ENCODE assay signal across 9 cellular contexts in genomic region chr2:165634855-165635254, GRCh38.
DNase-seq lines count a peak whose midpoint lies in the region; ATAC-seq and TF ChIP-seq lines count a peak whose summit lies in the region.
"Had no signal": no experiment of that assay in that cellular context is flagged by ENCODE, and none has a peak within 500 bp of the region (broad histone marks: within the 10 kb centered on the region; RNA-seq: fewer than 3 reads in every experiment).

No MANE protein-coding gene starts in this region.

- CTCF ChIA-PET in A673 (lab: Charles Lee): interaction anchor here (0.6 kb wide), 1 partner anchor 492 kb away, joined by 13 read pairs; no protein-coding TSS in a partner anchor

- peaks cover 87% of the 10 kb centered on the region for H3K4me1 ChIP-seq in A673 (ENCODE audit: insufficient read depth, low read length, poor library complexity, severe bottlenecking)
- no peaks in the 10 kb centered on the region for H3K4me1 ChIP-seq in left lung
- H3K4me1 ChIP-seq in MM.1S (ENCODE audit: low read length): 0 out of 2 replicates have a peak, but pooled peaks cover 3% of the 10 kb centered on the region

- H3K27ac Mint-ChIP-seq in chondrocyte (ENCODE audit: unreplicated experiment): peak overlapping the region; percentile 84
- H3K27ac Mint-ChIP-seq: B cell had no signal

- H3K4me3 ChIP-seq in A673 (ENCODE audit: low read depth, low read length, poor library complexity, severe bottlenecking) (peak overlapping the region; percentile 15), left lung (no peak overlapping the region), MM.1S (ENCODE audit: low read length) (no peak overlapping the region)

- H3K4me2 ChIP-seq in MM.1S (ENCODE audit: low read depth, low read length): no peak overlapping the region

- H3K36me3 Mint-ChIP-seq in chondrocyte (ENCODE audit: low read depth): no peaks in the 10 kb centered on the region

- no peaks in the 10 kb centered on the region for H3K9me2 ChIP-seq in MM.1S (replicated peaks; ENCODE audit: insufficient read depth, low read length)

- peak overlapping the region; percentile 75 for H3K27ac ChIP-seq in A673 (ENCODE audit: low read depth, low read length, poor library complexity, severe bottlenecking)
- H3K27ac ChIP-seq in left lung: no peak overlapping the region
- H3K27ac ChIP-seq in MM.1S (ENCODE audit: low read length): no peak overlapping the region

- H4K20me1 ChIP-seq in MM.1S (ENCODE audit: insufficient read depth, low read length): no peaks in the 10 kb centered on the region

- ATAC-seq in left lung (peak; percentile 47), HG03432 (IDR thresholded peaks at IDR 0.05; ENCODE audit: unreplicated experiment) (no peak)

- H3K4me3 Mint-ChIP-seq in chondrocyte (ENCODE audit: unreplicated experiment): peak overlapping the region; percentile 49
- H3K4me3 Mint-ChIP-seq: B cell had no signal

- BruUV-seq in A673 (replicated peaks; lab: Mats Ljungman, UMichigan): no TSS peak

- H3K27me3 Mint-ChIP-seq in chondrocyte (ENCODE audit: low read depth): peaks cover 2% of the 10 kb centered on the region

- TF ChIP-seq CTCF in A673 (conservative IDR thresholded peaks at IDR 0.05; ENCODE audit: low read depth, low read length) (no peak), chondrocyte (IDR thresholded peaks at IDR 0.05) (no peak), left lung (IDR thresholded peaks at IDR 0.05) (no peak), MM.1S (IDR thresholded peaks at IDR 0.05; ENCODE audit: low read length) (no peak)

- H3K9me3 ChIP-seq in A673 (ENCODE audit: low read depth, low read length, poor library complexity, severe bottlenecking) (no peaks in the 10 kb centered on the region), left lung (no peaks in the 10 kb centered on the region), MM.1S (replicated peaks; ENCODE audit: insufficient read depth, low read length) (no peaks in the 10 kb centered on the region)

- no peaks in the 10 kb centered on the region for H3K36me3 ChIP-seq in A673 (ENCODE audit: insufficient read depth, low read length, poor library complexity, severe bottlenecking)
- H3K36me3 ChIP-seq in left lung: no peaks in the 10 kb centered on the region
- no peaks in the 10 kb centered on the region for H3K36me3 ChIP-seq in MM.1S (replicated peaks; ENCODE audit: insufficient read depth, low read length)

- H3K4me1 Mint-ChIP-seq in chondrocyte (ENCODE audit: low read depth): peaks cover 24% of the 10 kb centered on the region
- H3K4me1 Mint-ChIP-seq: B cell had no signal

- H3F3A ChIP-seq in MM.1S (ENCODE audit: insufficient read depth, low read length): no peaks in the 10 kb centered on the region

- H2AFZ ChIP-seq in MM.1S (ENCODE audit: low read length): no peak overlapping the region

- DNase-seq in A673 (ENCODE audit: low spot score) (peak; percentile 99), NCI-H2081 (lab: John Stamatoyannopoulos, UW) (peak; percentile 89 to 96), chondrocyte (ENCODE audit: low spot score) (no peak), left lung (no peak), activated gamma-delta T cell treated with Interleukin-2 at 50 U/mL for 16 hours (no peak), MM.1S (no peak), HUDEP-2 (lab: John Stamatoyannopoulos, UW; ENCODE audit: unreplicated experiment in 76 of 76) (no peak)

- intact Hi-C loops in A673 (cut with micrococcal nuclease; ENCODE audit: unreplicated experiment) (loop anchor here (5.0 kb wide), 2 partner anchors 63 to 173 kb away; no protein-coding TSS in a partner anchor), left lung (cut with DNase I) (no loop called here)

- H3K9me3 Mint-ChIP-seq in chondrocyte (ENCODE audit: low read depth): no peaks in the 10 kb centered on the region

- no peak overlapping the region for H3K9ac ChIP-seq in MM.1S (ENCODE audit: low read length)

- H3K27me3 ChIP-seq in A673 (replicated peaks; ENCODE audit: insufficient read depth, low read depth, low read length, poor library complexity) (no peaks in the 10 kb centered on the region), left lung (no peaks in the 10 kb centered on the region), MM.1S (replicated peaks; ENCODE audit: insufficient read depth, low read length) (no peaks in the 10 kb centered on the region)

- H3K79me2 ChIP-seq in MM.1S (ENCODE audit: low read length): no peaks in the 10 kb centered on the region

- POLR2A ChIA-PET in A673 (lab: Charles Lee; ENCODE audit: low non-redundant PET): interaction anchor here (0.6 to 0.7 kb wide), 3 partner anchors 11 to 163 kb away, joined by 3 to 4 read pairs (median 3); no protein-coding TSS in a partner anchor

Comparison
In these comparisons a context has a peak if more than half of its experiments do, and no peak if none do; other contexts are left out.
1. DNase-seq: peak in A673 (single experiment) and NCI-H2081 (2 of 2); none in chondrocyte (single experiment), left lung (0 of 2), activated gamma-delta T cell treated with Interleukin-2 at 50 U/mL for 16 hours (single experiment), MM.1S (single experiment) and HUDEP-2 (0 of 76).